8 cellular contexts compared by ENCODE assay signal in genomic region chr12:41264281-41264680, GRCh38.
DNase-seq lines count a peak whose midpoint lies in the region; TF ChIP-seq lines count a peak whose summit lies in the region.

No MANE protein-coding gene starts in this region.

- no peak overlapping the region for H2BK120ac ChIP-seq in trophoblast cell (ENCODE audit: insufficient read depth, low read length, poor library complexity)

- no peaks in the 10 kb centered on the region for H3K9me3 Mint-ChIP-seq in HFFc6
- no peaks in the 10 kb centered on the region for H3K9me3 Mint-ChIP-seq in activated T-helper 1 cell treated with anti-CD3 and anti-CD28 coated beads, Interleukin-12 subunit alpha, Interleukin-12 subunit beta, Interleukin-2, Interleukin-4 antibody, amounts not matched to agents 30 ng/mL and 10 ng/mL and 1 ng/mL, durations not matched to agents 14 hours and 24 hours and 36 hours

- H3K9me3 ChIP-seq in hepatocyte (ENCODE audit: low read depth), result no peaks in the 10 kb centered on the region
- no peaks in the 10 kb centered on the region; the same call in 1 of the 2 replicates for H3K9me3 ChIP-seq in SJCRH30 (replicated peaks)
- no peaks in the 10 kb centered on the region for H3K9me3 ChIP-seq in trophoblast cell (ENCODE audit: insufficient read depth, low read depth, low read length)

- POLR2A ChIA-PET in BJ (lab: Charles Lee), result no interaction called here

- H4K8ac ChIP-seq in trophoblast cell (ENCODE audit: low read depth, low read length), result no peak overlapping the region

- no peaks in the 10 kb centered on the region for H3K27me3 Mint-ChIP-seq in HFFc6 (ENCODE audit: insufficient read depth)
- peaks cover 2% of the 10 kb centered on the region for H3K27me3 Mint-ChIP-seq in activated T-helper 1 cell treated with anti-CD3 and anti-CD28 coated beads, Interleukin-12 subunit alpha, Interleukin-12 subunit beta, Interleukin-2, Interleukin-4 antibody, amounts not matched to agents 30 ng/mL and 10 ng/mL and 1 ng/mL, durations not matched to agents 14 hours and 24 hours and 36 hours (ENCODE audit: insufficient read depth)

- H3K27ac Mint-ChIP-seq in HFFc6, result no peak overlapping the region
- no peak overlapping the region for H3K27ac Mint-ChIP-seq in activated T-helper 1 cell treated with anti-CD3 and anti-CD28 coated beads, Interleukin-12 subunit alpha, Interleukin-12 subunit beta, Interleukin-2, Interleukin-4 antibody, amounts not matched to agents 30 ng/mL and 10 ng/mL and 1 ng/mL, durations not matched to agents 14 hours and 24 hours and 36 hours

- H2BK12ac ChIP-seq in trophoblast cell (ENCODE audit: low read length), result no peak overlapping the region

- H3K4me2 ChIP-seq in hepatocyte, result no peak overlapping the region
- H3K4me2 ChIP-seq in trophoblast cell (ENCODE audit: low read length), result no peak overlapping the region

- H3K23ac ChIP-seq in trophoblast cell (ENCODE audit: low read length), result no peak overlapping the region

- H3K4me3 Mint-ChIP-seq in HFFc6, result no peak overlapping the region
- H3K4me3 Mint-ChIP-seq in activated T-helper 1 cell treated with anti-CD3 and anti-CD28 coated beads, Interleukin-12 subunit alpha, Interleukin-12 subunit beta, Interleukin-2, Interleukin-4 antibody, amounts not matched to agents 30 ng/mL and 10 ng/mL and 1 ng/mL, durations not matched to agents 14 hours and 24 hours and 36 hours, result no peak overlapping the region

- no peak overlapping the region for H4K12ac ChIP-seq in trophoblast cell (ENCODE audit: low read depth, low read length)

- H3K27ac ChIP-seq in hepatocyte (no peak overlapping the region), SJCRH30 (no peak overlapping the region; the same call in 1 of the 2 replicates), trophoblast cell (ENCODE audit: low read depth, low read length) (no peak overlapping the region)

- H3K9ac ChIP-seq in trophoblast cell (ENCODE audit: low read length), result no peak overlapping the region

- H3K9me2 ChIP-seq in hepatocyte (replicated peaks; ENCODE audit: insufficient read depth), result no peaks in the 10 kb centered on the region

- H3K36me3 Mint-ChIP-seq in HFFc6 (ENCODE audit: low read depth), result no peaks in the 10 kb centered on the region
- no peaks in the 10 kb centered on the region for H3K36me3 Mint-ChIP-seq in activated T-helper 1 cell treated with anti-CD3 and anti-CD28 coated beads, Interleukin-12 subunit alpha, Interleukin-12 subunit beta, Interleukin-2, Interleukin-4 antibody, amounts not matched to agents 30 ng/mL and 10 ng/mL and 1 ng/mL, durations not matched to agents 14 hours and 24 hours and 36 hours (ENCODE audit: low read depth)

- no peak overlapping the region for H4K91ac ChIP-seq in trophoblast cell (ENCODE audit: low read depth, low read length)

- CTCF ChIA-PET in BJ (lab: Yijun Ruan, JAX), result interaction anchor here (1.2 to 1.6 kb wide), 2 partner anchors 417 to 760 kb away, joined by 3 to 6 read pairs; no protein-coding TSS in a partner anchor

- H3K4me1 Mint-ChIP-seq in HFFc6 (ENCODE audit: low read depth), result no peaks in the 10 kb centered on the region
- H3K4me1 Mint-ChIP-seq in activated T-helper 1 cell treated with anti-CD3 and anti-CD28 coated beads, Interleukin-12 subunit alpha, Interleukin-12 subunit beta, Interleukin-2, Interleukin-4 antibody, amounts not matched to agents 30 ng/mL and 10 ng/mL and 1 ng/mL, durations not matched to agents 14 hours and 24 hours and 36 hours (ENCODE audit: low read depth), result no peaks in the 10 kb centered on the region

- no peak overlapping the region for H3K14ac ChIP-seq in trophoblast cell (ENCODE audit: low read length)

- H3K27me3 ChIP-seq in BJ (ENCODE audit: control insufficient read depth, insufficient read depth, low read length), result no peaks in the 10 kb centered on the region
- no peaks in the 10 kb centered on the region for H3K27me3 ChIP-seq in hepatocyte
- no peaks in the 10 kb centered on the region for H3K27me3 ChIP-seq in SJCRH30
- H3K27me3 ChIP-seq in trophoblast cell (ENCODE audit: insufficient read depth, low read length), result no peaks in the 10 kb centered on the region

- no peaks in the 10 kb centered on the region for H3K79me1 ChIP-seq in trophoblast cell (ENCODE audit: low read length)

- no peak overlapping the region for H2BK5ac ChIP-seq in trophoblast cell (ENCODE audit: low read depth, low read length, poor library complexity)

- H3K36me3 ChIP-seq in BJ (ENCODE audit: control insufficient read depth, insufficient read depth, low read length) (no peaks in the 10 kb centered on the region), hepatocyte (replicated peaks; ENCODE audit: insufficient read depth, low read depth) (no peaks in the 10 kb centered on the region), SJCRH30 (no peaks in the 10 kb centered on the region), trophoblast cell (ENCODE audit: control insufficient read depth in 1 of 2, insufficient read depth in 2 of 2, low read length in 2 of 2) (no peaks in the 10 kb centered on the region)

- H3K4me3 ChIP-seq in BJ (ENCODE audit: low read depth, low read length) (no peak overlapping the region), hepatocyte (no peak overlapping the region), SJCRH30 (no peak overlapping the region), trophoblast cell (ENCODE audit: low read depth, low read length) (no peak overlapping the region)

- intact Hi-C loops in activated T-helper 1 cell treated with anti-CD3 and anti-CD28 coated beads, Interleukin-12 subunit alpha, Interleukin-12 subunit beta, Interleukin-2, Interleukin-4 antibody, amounts not matched to agents 30 ng/mL and 10 ng/mL and 1 ng/mL, durations not matched to agents 14 hours and 24 hours and 36 hours (cut with micrococcal nuclease), result no loop called here

- H2AFZ ChIP-seq in hepatocyte (no peak overlapping the region), trophoblast cell (ENCODE audit: insufficient read depth, low read length, poor library complexity) (no peak overlapping the region)

- no peaks in the 10 kb centered on the region for H3K79me2 ChIP-seq in hepatocyte
- H3K79me2 ChIP-seq in trophoblast cell (ENCODE audit: control insufficient read depth, insufficient read depth, low read length, poor library complexity), result no peaks in the 10 kb centered on the region

- H4K20me1 ChIP-seq in hepatocyte (ENCODE audit: insufficient read depth, poor library complexity, severe bottlenecking), result no peaks in the 10 kb centered on the region

- TF ChIP-seq CTCF in BJ (IDR thresholded peaks at IDR 0.05; ENCODE audit: insufficient read depth, low read depth, low read length) (peak; percentile 22; the same call in 1 of the 2 replicates), HFFc6 (IDR thresholded peaks at IDR 0.05) (peak; percentile 64), hepatocyte (IDR thresholded peaks at IDR 0.05; ENCODE audit: poor library complexity) (peak; percentile 65)

- H2AK5ac ChIP-seq in trophoblast cell (ENCODE audit: low read length), result no peak overlapping the region

- H3K18ac ChIP-seq in trophoblast cell (ENCODE audit: low read length), result no peak overlapping the region

- no peak for DNase-seq in BJ (ENCODE audit: low read depth)
- no peak for DNase-seq in HFFc6
- peak; percentile 49 for DNase-seq in RKO (ENCODE audit: low spot score)
- DNase-seq in hepatocyte (ENCODE audit: low spot score), result no peak
- no peak for DNase-seq in SJCRH30
- DNase-seq in HuH-7.5 (ENCODE audit: low spot score), result no peak
- no peak for DNase-seq in activated T-helper 1 cell treated with anti-CD3 and anti-CD28 coated beads, Interleukin-12 subunit alpha, Interleukin-12 subunit beta, Interleukin-2, Interleukin-4 antibody, amounts not matched to agents 30 ng/mL and 10 ng/mL and 1 ng/mL, durations not matched to agents 14 hours and 24 hours and 36 hours (ENCODE audit: low spot score)
- no peak for DNase-seq in trophoblast cell

- no peaks in the 10 kb centered on the region for H3K4me1 ChIP-seq in hepatocyte (ENCODE audit: insufficient read depth)
- peaks cover 10% of the 10 kb centered on the region for H3K4me1 ChIP-seq in SJCRH30
- H3K4me1 ChIP-seq in trophoblast cell (ENCODE audit: control insufficient read depth in 1 of 2, insufficient read depth in 2 of 2, low read length in 2 of 2), result no peaks in the 10 kb centered on the region

- H3K4ac ChIP-seq in trophoblast cell (ENCODE audit: low read depth, low read length), result no peak overlapping the region
